Comparison of ENCODE assay signal across 1 cellular context in the genomic region with DNA sequence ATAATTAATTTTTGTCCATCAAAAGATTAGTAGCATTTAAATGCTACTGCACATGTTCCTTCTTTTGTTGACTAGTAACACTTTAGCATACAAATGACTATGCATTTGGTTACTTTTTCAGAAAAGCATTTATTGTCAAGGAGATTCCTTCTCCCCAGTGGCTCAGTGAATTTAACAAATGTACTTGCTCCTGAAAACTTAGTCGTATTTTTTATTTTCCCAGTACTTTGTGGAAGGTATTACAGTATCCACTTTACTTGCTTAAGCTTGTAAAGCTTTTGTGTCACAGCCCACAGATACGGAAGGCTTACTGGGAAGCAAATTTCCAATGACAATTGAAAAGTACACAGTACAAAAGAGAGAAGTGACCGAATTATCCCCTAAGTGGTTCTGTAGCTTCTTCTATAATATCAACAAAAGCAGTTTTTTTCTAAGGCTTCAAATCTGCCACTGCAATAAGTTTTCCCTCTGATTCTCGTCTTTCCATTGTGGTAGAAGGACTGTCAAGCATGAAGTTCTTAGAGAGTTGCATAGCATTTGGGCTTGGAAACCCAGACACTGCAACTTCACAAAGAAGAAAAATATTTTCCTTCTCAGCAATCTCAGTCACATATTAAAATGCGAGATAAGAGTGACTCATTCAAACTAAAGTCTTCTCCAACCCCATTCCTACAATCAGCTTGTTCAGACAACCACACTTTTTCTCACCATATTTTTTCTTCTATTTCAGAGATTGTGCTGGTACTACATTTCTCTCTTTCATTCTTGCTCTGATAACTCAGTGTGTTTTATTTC.
TF ChIP-seq lines count a peak whose summit lies in the region.

No MANE protein-coding gene starts in this region.

TF ChIP-seq in GM23338, 12 proteins besides CTCF, POLR2A, EP300 and RAD21 (continued from another document):
- TF ChIP-seq, protein P1, sequence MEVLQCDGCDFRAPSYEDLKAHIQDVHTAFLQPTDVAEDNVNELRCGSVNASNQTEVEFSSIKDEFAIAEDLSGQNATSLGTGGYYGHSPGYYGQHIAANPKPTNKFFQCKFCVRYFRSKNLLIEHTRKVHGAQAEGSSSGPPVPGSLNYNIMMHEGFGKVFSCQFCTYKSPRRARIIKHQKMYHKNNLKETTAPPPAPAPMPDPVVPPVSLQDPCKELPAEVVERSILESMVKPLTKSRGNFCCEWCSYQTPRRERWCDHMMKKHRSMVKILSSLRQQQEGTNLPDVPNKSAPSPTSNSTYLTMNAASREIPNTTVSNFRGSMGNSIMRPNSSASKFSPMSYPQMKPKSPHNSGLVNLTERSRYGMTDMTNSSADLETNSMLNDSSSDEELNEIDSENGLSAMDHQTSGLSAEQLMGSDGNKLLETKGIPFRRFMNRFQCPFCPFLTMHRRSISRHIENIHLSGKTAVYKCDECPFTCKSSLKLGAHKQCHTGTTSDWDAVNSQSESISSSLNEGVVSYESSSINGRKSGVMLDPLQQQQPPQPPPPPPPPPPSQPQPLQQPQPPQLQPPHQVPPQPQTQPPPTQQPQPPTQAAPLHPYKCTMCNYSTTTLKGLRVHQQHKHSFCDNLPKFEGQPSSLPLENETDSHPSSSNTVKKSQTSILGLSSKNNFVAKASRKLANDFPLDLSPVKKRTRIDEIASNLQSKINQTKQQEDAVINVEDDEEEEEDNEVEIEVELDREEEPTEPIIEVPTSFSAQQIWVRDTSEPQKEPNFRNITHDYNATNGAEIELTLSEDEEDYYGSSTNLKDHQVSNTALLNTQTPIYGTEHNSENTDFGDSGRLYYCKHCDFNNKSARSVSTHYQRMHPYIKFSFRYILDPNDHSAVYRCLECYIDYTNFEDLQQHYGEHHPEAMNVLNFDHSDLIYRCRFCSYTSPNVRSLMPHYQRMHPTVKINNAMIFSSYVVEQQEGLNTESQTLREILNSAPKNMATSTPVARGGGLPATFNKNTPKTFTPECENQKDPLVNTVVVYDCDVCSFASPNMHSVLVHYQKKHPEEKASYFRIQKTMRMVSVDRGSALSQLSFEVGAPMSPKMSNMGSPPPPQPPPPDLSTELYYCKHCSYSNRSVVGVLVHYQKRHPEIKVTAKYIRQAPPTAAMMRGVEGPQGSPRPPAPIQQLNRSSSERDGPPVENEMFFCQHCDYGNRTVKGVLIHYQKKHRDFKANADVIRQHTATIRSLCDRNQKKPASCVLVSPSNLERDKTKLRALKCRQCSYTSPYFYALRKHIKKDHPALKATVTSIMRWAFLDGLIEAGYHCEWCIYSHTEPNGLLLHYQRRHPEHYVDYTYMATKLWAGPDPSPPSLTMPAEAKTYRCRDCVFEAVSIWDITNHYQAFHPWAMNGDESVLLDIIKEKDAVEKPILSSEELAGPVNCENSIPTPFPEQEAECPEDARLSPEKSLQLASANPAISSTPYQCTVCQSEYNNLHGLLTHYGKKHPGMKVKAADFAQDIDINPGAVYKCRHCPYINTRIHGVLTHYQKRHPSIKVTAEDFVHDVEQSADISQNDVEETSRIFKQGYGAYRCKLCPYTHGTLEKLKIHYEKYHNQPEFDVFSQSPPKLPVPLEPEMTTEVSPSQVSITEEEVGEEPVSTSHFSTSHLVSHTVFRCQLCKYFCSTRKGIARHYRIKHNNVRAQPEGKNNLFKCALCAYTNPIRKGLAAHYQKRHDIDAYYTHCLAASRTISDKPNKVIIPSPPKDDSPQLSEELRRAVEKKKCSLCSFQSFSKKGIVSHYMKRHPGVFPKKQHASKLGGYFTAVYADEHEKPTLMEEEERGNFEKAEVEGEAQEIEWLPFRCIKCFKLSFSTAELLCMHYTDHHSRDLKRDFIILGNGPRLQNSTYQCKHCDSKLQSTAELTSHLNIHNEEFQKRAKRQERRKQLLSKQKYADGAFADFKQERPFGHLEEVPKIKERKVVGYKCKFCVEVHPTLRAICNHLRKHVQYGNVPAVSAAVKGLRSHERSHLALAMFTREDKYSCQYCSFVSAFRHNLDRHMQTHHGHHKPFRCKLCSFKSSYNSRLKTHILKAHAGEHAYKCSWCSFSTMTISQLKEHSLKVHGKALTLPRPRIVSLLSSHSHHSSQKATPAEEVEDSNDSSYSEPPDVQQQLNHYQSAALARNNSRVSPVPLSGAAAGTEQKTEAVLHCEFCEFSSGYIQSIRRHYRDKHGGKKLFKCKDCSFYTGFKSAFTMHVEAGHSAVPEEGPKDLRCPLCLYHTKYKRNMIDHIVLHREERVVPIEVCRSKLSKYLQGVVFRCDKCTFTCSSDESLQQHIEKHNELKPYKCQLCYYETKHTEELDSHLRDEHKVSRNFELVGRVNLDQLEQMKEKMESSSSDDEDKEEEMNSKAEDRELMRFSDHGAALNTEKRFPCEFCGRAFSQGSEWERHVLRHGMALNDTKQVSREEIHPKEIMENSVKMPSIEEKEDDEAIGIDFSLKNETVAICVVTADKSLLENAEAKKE (CRISPR knock-in tag; IDR thresholded peaks at IDR 0.05), result no peak
- TF ChIP-seq JUNB (IDR thresholded peaks at IDR 0.05; ENCODE audit: unreplicated experiment) (no peak), NANOG (IDR thresholded peaks at IDR 0.05; ENCODE audit: borderline replicate concordance) (no peak), POLR2AphosphoS5 (IDR thresholded peaks at IDR 0.05; ENCODE audit: low read depth) (no peak)
